17 cellular contexts compared by ENCODE assay signal in genomic region chr11:35131094-35131493, GRCh38.
"Had no signal": no experiment of that assay in that cellular context is flagged by ENCODE, and none has a peak within 500 bp of the region (broad histone marks: within the 10 kb centered on the region; RNA-seq: fewer than 3 reads in every experiment).

No MANE protein-coding gene starts in this region.

- H3K4me3 ChIP-seq: lower lobe of right lung, prostate gland, upper lobe of left lung had no signal

- DNase-seq: activated CD4-positive, alpha-beta memory T cell treated with anti-CD3 and anti-CD28 coated beads, Interleukin-2, amount 10 ng/mL, durations not matched to agents 7 days and 5 days; activated CD4-positive, alpha-beta T cell treated with anti-CD3 and anti-CD28 coated beads, Interleukin-2, amount 10 ng/mL, durations not matched to agents 24 days and 14 days; activated gamma-delta T cell; activated naive CD4-positive, alpha-beta T cell treated with anti-CD3 and anti-CD28 coated beads, Interleukin-2, amount 50 U/mL, for 16 hours; central memory CD4-positive, alpha-beta T cell; effector memory CD4-positive, alpha-beta T cell; foreskin keratinocyte; lower lobe of right lung; naive B cell; stimulated activated CD4-positive, alpha-beta T cell treated with anti-CD3 and anti-CD28 coated beads, Interleukin-2, amount 100 ng/mL, for 48 hours; stimulated activated CD8-positive, alpha-beta memory T cell treated with anti-CD3 and anti-CD28 coated beads, Interleukin-4, amount 100 ng/mL, for 48 hours; stimulated activated naive CD4-positive, alpha-beta T cell treated with Interleukin-2 at 50 U/mL for 16 hours; upper lobe of left lung had no signal

- H3K27ac ChIP-seq: foreskin keratinocyte, lower lobe of right lung, prostate gland, upper lobe of left lung had no signal

- ATAC-seq: foreskin keratinocyte, left lobe of liver, lower lobe of right lung had no signal

- FAIRE-seq: astrocyte, colon had no signal

- H3K4me1 ChIP-seq: foreskin keratinocyte, lower lobe of right lung, prostate gland, upper lobe of left lung had no signal

- H3K27me3 ChIP-seq: foreskin keratinocyte, upper lobe of left lung had no signal

- H3K36me3 ChIP-seq: lower lobe of right lung, prostate gland, upper lobe of left lung had no signal

- H3K4me3 Mint-ChIP-seq: activated CD4-positive, alpha-beta memory T cell treated with anti-CD3 and anti-CD28 coated beads, Interleukin-2, amount 10 ng/mL, durations not matched to agents 7 days and 5 days; activated CD4-positive, alpha-beta T cell treated with anti-CD3 and anti-CD28 coated beads, Interleukin-2, amount 10 ng/mL, durations not matched to agents 24 days and 14 days had no signal

- H3K27me3 Mint-ChIP-seq: naive B cell had no signal

- H3K27ac Mint-ChIP-seq: activated CD4-positive, alpha-beta memory T cell treated with anti-CD3 and anti-CD28 coated beads, Interleukin-2, amount 10 ng/mL, durations not matched to agents 7 days and 5 days; activated CD4-positive, alpha-beta T cell treated with anti-CD3 and anti-CD28 coated beads, Interleukin-2, amount 10 ng/mL, durations not matched to agents 24 days and 14 days had no signal

- H3K9me3 Mint-ChIP-seq: activated CD4-positive, alpha-beta T cell treated with anti-CD3 and anti-CD28 coated beads, Interleukin-2, amount 10 ng/mL, durations not matched to agents 24 days and 14 days had no signal

- H3K36me3 Mint-ChIP-seq: naive B cell had no signal
